1 cellular context compared by ENCODE assay signal in the genomic region with DNA sequence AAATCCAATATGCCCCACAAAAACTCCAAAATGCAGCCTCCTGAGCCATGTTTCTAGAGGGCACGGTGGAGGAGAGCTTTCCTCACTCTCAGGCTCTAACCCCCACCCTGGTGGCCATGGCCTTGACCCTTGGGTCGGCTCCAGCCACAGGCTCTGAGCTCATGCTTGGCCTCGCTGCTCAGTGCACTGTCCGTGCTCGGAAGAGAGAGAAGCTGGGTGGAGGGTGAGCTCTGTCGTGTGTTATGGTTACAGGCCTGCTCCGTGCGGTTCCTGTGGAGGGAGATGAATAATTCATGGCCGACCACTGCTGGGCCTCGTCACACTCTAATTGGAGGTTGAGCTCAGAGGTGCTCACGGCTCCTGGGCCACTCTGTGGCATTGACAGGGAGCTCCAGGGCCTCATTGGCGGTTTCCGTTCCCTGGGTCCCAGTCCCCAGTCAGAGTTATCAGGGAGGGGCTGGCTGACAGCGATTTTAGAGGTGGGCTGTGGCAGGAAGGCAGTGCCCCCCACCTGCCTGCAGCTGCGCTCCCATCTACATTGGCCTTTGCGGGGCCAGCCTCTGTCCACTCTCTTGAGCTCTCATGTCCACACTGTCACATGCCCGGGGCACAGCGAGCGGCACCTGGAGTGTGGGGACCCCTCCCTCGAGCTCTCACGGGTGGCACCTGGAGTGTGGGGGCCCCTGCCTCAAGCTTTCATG.
TF ChIP-seq lines count a peak whose summit lies in the region.

No MANE protein-coding gene starts in this region.

TF ChIP-seq in HepG2, 621 proteins besides CTCF, POLR2A, EP300 and RAD21 (continued from another document and continues in another):
- TF ChIP-seq, protein P1, sequence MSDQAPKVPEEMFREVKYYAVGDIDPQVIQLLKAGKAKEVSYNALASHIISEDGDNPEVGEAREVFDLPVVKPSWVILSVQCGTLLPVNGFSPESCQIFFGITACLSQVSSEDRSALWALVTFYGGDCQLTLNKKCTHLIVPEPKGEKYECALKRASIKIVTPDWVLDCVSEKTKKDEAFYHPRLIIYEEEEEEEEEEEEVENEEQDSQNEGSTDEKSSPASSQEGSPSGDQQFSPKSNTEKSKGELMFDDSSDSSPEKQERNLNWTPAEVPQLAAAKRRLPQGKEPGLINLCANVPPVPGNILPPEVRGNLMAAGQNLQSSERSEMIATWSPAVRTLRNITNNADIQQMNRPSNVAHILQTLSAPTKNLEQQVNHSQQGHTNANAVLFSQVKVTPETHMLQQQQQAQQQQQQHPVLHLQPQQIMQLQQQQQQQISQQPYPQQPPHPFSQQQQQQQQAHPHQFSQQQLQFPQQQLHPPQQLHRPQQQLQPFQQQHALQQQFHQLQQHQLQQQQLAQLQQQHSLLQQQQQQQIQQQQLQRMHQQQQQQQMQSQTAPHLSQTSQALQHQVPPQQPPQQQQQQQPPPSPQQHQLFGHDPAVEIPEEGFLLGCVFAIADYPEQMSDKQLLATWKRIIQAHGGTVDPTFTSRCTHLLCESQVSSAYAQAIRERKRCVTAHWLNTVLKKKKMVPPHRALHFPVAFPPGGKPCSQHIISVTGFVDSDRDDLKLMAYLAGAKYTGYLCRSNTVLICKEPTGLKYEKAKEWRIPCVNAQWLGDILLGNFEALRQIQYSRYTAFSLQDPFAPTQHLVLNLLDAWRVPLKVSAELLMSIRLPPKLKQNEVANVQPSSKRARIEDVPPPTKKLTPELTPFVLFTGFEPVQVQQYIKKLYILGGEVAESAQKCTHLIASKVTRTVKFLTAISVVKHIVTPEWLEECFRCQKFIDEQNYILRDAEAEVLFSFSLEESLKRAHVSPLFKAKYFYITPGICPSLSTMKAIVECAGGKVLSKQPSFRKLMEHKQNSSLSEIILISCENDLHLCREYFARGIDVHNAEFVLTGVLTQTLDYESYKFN (CRISPR knock-in tag; conservative IDR thresholded peaks at IDR 0.05): peak; percentile 68
- TF ChIP-seq MYC (CRISPR knock-in tag; IDR thresholded peaks at IDR 0.05; ENCODE audit: borderline replicate concordance) (peak; percentile 57; the same call in 1 of the 2 replicates), ZNF430 (CRISPR knock-in tag; IDR thresholded peaks at IDR 0.05) (peak; percentile 65; the same call in 1 of the 2 replicates), AGO2 (optimal IDR thresholded peaks at IDR 0.05; ENCODE audit: low read depth, low read length) (peak; percentile 64), KAT2B (IDR thresholded peaks at IDR 0.05; ENCODE audit: borderline replicate concordance, low read depth, low read length) (no peak), HMG20A (CRISPR knock-in tag; IDR thresholded peaks at IDR 0.05; ENCODE audit: borderline replicate concordance) (peak; percentile 22; the same call in 1 of the 2 replicates), MXI1 (IDR thresholded peaks at IDR 0.05; ENCODE audit: borderline replicate concordance, low read depth, low read length) (0 out of 3 replicates have a peak, but pooled peaks have one; percentile 20), HDAC1 (CRISPR knock-in tag; IDR thresholded peaks at IDR 0.05) (peak; percentile 67; the same call in 1 of the 2 replicates), STAG1 (CRISPR knock-in tag; IDR thresholded peaks at IDR 0.05) (no peak), ARHGAP35 (CRISPR knock-in tag; IDR thresholded peaks at IDR 0.05; ENCODE audit: borderline replicate concordance) (no peak), SALL1 (CRISPR knock-in tag; IDR thresholded peaks at IDR 0.05) (peak; percentile 82), REPIN1 (CRISPR knock-in tag; IDR thresholded peaks at IDR 0.05; ENCODE audit: borderline replicate concordance, low read depth) (peak; percentile 55; the same call in 1 of the 2 replicates), ZNF292 (CRISPR knock-in tag; IDR thresholded peaks at IDR 0.05; ENCODE audit: borderline replicate concordance, low read depth) (peak; percentile 59; the same call in 1 of the 2 replicates), ELF3 (CRISPR knock-in tag; IDR thresholded peaks at IDR 0.05) (peak; percentile 24; the same call in 1 of the 2 replicates), ZBTB7B (CRISPR knock-in tag; IDR thresholded peaks at IDR 0.05) (0 out of 2 replicates have a peak, but pooled peaks have one; percentile 47), ZNF136 (CRISPR knock-in tag; IDR thresholded peaks at IDR 0.05; ENCODE audit: low read depth) (peak; percentile 69; the same call in 1 of the 2 replicates), ZNF282 (IDR thresholded peaks at IDR 0.05; ENCODE audit: partially characterized antibody) (no peak), ZNF572 (CRISPR knock-in tag; IDR thresholded peaks at IDR 0.05) (peak; percentile 64; the same call in 1 of the 2 replicates)
- TF ChIP-seq, protein P2, sequence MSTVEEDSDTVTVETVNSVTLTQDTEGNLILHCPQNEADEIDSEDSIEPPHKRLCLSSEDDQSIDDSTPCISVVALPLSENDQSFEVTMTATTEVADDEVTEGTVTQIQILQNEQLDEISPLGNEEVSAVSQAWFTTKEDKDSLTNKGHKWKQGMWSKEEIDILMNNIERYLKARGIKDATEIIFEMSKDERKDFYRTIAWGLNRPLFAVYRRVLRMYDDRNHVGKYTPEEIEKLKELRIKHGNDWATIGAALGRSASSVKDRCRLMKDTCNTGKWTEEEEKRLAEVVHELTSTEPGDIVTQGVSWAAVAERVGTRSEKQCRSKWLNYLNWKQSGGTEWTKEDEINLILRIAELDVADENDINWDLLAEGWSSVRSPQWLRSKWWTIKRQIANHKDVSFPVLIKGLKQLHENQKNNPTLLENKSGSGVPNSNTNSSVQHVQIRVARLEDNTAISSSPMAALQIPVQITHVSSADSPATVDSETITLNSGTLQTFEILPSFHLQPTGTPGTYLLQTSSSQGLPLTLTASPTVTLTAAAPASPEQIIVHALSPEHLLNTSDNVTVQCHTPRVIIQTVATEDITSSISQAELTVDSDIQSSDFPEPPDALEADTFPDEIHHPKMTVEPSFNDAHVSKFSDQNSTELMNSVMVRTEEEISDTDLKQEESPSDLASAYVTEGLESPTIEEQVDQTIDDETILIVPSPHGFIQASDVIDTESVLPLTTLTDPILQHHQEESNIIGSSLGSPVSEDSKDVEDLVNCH (CRISPR knock-in tag; IDR thresholded peaks at IDR 0.05): no peak
- TF ChIP-seq, protein P3, sequence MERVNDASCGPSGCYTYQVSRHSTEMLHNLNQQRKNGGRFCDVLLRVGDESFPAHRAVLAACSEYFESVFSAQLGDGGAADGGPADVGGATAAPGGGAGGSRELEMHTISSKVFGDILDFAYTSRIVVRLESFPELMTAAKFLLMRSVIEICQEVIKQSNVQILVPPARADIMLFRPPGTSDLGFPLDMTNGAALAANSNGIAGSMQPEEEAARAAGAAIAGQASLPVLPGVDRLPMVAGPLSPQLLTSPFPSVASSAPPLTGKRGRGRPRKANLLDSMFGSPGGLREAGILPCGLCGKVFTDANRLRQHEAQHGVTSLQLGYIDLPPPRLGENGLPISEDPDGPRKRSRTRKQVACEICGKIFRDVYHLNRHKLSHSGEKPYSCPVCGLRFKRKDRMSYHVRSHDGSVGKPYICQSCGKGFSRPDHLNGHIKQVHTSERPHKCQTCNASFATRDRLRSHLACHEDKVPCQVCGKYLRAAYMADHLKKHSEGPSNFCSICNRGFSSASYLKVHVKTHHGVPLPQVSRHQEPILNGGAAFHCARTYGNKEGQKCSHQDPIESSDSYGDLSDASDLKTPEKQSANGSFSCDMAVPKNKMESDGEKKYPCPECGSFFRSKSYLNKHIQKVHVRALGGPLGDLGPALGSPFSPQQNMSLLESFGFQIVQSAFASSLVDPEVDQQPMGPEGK (CRISPR knock-in tag; IDR thresholded peaks at IDR 0.05): peak; percentile 74
- TF ChIP-seq, protein P4, sequence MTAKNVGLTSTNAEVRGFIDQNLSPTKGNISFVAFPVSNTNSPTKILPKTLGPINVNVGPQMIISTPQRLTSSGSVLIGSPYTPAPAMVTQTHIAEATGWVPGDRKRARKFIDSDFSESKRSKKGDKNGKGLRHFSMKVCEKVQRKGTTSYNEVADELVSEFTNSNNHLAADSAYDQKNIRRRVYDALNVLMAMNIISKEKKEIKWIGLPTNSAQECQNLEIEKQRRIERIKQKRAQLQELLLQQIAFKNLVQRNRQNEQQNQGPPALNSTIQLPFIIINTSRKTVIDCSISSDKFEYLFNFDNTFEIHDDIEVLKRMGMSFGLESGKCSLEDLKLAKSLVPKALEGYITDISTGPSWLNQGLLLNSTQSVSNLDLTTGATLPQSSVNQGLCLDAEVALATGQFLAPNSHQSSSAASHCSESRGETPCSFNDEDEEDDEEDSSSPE (CRISPR knock-in tag; IDR thresholded peaks at IDR 0.05): peak; percentile 57; the same call in 1 of the 2 replicates
- TF ChIP-seq, protein P5, sequence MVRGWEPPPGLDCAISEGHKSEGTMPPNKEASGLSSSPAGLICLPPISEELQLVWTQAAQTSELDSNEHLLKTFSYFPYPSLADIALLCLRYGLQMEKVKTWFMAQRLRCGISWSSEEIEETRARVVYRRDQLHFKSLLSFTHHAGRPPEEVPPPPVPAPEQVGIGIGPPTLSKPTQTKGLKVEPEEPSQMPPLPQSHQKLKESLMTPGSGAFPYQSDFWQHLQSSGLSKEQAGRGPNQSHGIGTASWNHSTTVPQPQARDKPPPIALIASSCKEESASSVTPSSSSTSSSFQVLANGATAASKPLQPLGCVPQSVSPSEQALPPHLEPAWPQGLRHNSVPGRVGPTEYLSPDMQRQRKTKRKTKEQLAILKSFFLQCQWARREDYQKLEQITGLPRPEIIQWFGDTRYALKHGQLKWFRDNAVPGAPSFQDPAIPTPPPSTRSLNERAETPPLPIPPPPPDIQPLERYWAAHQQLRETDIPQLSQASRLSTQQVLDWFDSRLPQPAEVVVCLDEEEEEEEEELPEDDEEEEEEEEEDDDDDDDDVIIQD (CRISPR knock-in tag; IDR thresholded peaks at IDR 0.05; ENCODE audit: low read depth): peak; percentile 50; the same call in 1 of the 2 replicates
- TF ChIP-seq, protein P6, sequence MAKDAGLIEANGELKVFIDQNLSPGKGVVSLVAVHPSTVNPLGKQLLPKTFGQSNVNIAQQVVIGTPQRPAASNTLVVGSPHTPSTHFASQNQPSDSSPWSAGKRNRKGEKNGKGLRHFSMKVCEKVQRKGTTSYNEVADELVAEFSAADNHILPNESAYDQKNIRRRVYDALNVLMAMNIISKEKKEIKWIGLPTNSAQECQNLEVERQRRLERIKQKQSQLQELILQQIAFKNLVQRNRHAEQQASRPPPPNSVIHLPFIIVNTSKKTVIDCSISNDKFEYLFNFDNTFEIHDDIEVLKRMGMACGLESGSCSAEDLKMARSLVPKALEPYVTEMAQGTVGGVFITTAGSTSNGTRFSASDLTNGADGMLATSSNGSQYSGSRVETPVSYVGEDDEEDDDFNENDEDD (CRISPR knock-in tag; IDR thresholded peaks at IDR 0.05; ENCODE audit: borderline replicate concordance): peak; percentile 31; the same call in 1 of the 2 replicates
- TF ChIP-seq, protein P7, sequence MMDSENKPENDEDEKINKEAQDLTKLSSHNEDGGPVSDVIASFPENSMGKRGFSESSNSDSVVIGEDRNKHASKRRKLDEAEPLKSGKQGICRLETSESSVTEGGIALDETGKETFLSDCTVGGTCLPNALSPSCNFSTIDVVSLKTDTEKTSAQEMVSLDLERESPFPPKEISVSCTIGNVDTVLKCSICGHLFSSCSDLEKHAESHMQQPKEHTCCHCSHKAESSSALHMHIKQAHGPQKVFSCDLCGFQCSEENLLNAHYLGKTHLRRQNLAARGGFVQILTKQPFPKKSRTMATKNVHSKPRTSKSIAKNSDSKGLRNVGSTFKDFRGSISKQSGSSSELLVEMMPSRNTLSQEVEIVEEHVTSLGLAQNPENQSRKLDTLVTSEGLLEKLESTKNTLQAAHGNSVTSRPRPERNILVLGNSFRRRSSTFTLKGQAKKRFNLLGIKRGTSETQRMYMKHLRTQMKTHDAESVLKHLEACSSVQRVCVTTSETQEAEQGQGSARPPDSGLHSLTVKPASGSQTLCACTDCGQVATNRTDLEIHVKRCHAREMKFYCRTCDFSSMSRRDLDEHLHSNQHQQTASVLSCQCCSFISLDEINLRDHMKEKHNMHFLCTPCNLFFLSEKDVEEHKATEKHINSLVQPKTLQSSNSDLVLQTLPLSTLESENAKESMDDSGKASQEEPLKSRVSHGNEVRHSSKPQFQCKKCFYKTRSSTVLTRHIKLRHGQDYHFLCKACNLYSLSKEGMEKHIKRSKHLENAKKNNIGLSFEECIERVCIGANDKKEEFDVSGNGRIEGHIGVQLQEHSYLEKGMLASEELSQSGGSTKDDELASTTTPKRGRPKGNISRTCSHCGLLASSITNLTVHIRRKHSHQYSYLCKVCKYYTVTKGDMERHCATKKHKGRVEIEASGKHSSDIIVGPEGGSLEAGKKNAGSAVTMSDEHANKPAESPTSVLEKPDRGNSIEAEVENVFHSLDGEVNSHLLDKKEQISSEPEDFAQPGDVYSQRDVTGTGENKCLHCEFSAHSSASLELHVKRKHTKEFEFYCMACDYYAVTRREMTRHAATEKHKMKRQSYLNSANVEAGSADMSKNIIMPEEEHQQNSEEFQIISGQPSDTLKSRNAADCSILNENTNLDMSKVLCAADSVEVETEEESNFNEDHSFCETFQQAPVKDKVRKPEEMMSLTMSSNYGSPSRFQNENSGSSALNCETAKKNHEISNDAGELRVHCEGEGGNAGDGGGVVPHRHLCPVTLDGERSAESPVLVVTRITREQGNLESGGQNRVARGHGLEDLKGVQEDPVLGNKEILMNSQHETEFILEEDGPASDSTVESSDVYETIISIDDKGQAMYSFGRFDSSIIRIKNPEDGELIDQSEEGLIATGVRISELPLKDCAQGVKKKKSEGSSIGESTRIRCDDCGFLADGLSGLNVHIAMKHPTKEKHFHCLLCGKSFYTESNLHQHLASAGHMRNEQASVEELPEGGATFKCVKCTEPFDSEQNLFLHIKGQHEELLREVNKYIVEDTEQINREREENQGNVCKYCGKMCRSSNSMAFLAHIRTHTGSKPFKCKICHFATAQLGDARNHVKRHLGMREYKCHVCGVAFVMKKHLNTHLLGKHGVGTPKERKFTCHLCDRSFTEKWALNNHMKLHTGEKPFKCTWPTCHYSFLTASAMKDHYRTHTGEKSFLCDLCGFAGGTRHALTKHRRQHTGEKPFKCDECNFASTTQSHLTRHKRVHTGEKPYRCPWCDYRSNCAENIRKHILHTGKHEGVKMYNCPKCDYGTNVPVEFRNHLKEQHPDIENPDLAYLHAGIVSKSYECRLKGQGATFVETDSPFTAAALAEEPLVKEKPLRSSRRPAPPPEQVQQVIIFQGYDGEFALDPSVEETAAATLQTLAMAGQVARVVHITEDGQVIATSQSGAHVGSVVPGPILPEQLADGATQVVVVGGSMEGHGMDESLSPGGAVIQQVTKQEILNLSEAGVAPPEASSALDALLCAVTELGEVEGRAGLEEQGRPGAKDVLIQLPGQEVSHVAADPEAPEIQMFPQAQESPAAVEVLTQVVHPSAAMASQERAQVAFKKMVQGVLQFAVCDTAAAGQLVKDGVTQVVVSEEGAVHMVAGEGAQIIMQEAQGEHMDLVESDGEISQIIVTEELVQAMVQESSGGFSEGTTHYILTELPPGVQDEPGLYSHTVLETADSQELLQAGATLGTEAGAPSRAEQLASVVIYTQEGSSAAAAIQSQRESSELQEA (CRISPR knock-in tag; IDR thresholded peaks at IDR 0.05; ENCODE audit: not compliant biosample characterization): no peak
- TF ChIP-seq, protein P8, sequence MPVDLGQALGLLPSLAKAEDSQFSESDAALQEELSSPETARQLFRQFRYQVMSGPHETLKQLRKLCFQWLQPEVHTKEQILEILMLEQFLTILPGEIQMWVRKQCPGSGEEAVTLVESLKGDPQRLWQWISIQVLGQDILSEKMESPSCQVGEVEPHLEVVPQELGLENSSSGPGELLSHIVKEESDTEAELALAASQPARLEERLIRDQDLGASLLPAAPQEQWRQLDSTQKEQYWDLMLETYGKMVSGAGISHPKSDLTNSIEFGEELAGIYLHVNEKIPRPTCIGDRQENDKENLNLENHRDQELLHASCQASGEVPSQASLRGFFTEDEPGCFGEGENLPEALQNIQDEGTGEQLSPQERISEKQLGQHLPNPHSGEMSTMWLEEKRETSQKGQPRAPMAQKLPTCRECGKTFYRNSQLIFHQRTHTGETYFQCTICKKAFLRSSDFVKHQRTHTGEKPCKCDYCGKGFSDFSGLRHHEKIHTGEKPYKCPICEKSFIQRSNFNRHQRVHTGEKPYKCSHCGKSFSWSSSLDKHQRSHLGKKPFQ (CRISPR knock-in tag; IDR thresholded peaks at IDR 0.05; ENCODE audit: insufficient replicate concordance): peak; percentile 47
